14 cellular contexts compared by ENCODE assay signal in genomic region chr1:185739967-185740366, GRCh38.
A peak's percentile ranks its signal among the peaks of the same experiment; 100 is the strongest.
DNase-seq lines count a peak whose midpoint lies in the region; ATAC-seq and TF ChIP-seq lines count a peak whose summit lies in the region.
"Had no signal": no experiment of that assay in that cellular context is flagged by ENCODE, and none has a peak within 500 bp of the region (broad histone marks: within the 10 kb centered on the region; RNA-seq: fewer than 3 reads in every experiment).

No MANE protein-coding gene starts in this region.

- TF ChIP-seq CTCF in GM13977 (IDR thresholded peaks at IDR 0.05; ENCODE audit: extremely low read depth, insufficient read depth, missing control alignments) = no peak

- in situ Hi-C loops in GM13977 (cut with MboI; ENCODE audit: low pct_unique_long_range_greater_than_20kb, low sequenced_read_pairs, unreplicated experiment) = no loop called here

- DNase-seq in GM13977 (ENCODE audit: low spot score) = peak; percentile 16
- no peak for DNase-seq in effector CD8-positive, alpha-beta T cell (lab: John Stamatoyannopoulos, UW)
- no peak for DNase-seq in Ammon's horn (ENCODE audit: low spot score)
- DNase-seq: activated CD4-positive, alpha-beta memory T cell treated with anti-CD3 and anti-CD28 coated beads, Interleukin-2, amount 10 ng/mL, durations not matched to agents 7 days and 5 days; hippocampal formation; left cardiac atrium; NCI-H1694; OCI-M1; upper lobe of left lung had no signal

- ATAC-seq in GM18868 (IDR thresholded peaks at IDR 0.05; ENCODE audit: unreplicated experiment) = peak; percentile 74
- ATAC-seq in HG02759 (IDR thresholded peaks at IDR 0.05; ENCODE audit: unreplicated experiment) = peak; percentile 78
- ATAC-seq in HG03575 (IDR thresholded peaks at IDR 0.05; ENCODE audit: extremely low read depth, insufficient number of reproducible peaks, low FRiP score, unreplicated experiment) = peak; percentile 63
- no peak for ATAC-seq in HG03159 (IDR thresholded peaks at IDR 0.05; ENCODE audit: unreplicated experiment)
- no peak for ATAC-seq in GM21381 (IDR thresholded peaks at IDR 0.05; ENCODE audit: unreplicated experiment)
- ATAC-seq: left cardiac atrium had no signal

Comparison
In these comparisons a context has a peak if more than half of its experiments do, and no peak if none do; other contexts are left out.
1. ATAC-seq: peak in GM18868 (single experiment), HG02759 (single experiment) and HG03575 (single experiment); none in HG03159 (single experiment) and GM21381 (single experiment).